8 cellular contexts compared by ENCODE assay signal in the genomic region with DNA sequence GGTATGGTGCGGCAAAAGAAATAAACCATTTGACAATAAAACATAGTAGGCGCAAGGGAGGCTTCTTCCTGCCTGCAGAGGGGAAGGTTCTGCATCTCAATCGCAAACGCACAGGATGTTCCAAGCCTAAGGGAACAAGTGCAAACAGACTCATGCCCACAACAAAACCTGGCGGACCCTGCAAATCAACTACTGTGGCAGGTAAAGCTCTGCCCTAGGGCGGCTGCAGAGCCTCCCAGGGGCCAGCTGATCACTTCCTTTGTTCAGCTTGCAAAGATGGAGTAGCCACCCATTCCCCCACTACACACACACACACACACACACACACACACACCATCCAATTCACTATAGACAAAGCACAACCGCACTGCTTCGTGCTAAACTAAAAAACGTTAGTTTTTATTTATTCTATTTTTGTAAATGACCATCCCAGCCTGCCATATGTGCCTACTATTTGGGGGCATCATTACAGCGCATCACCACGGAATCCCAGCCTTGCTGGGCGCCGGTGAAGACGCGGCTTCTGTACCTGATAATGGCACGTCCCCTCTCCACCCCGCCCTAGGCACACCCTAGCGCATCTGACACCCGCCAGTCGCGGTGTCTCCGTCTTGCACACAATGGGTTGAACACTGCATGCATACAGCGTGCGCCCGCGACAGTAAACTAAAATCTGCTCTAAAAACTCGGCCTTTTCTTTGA. TPM values are rescaled to one million over a fixed set of nuclear protein-coding genes. Genes with fewer than 3 reads are reported as not detected.
DNase-seq lines count a peak whose midpoint lies in the region; ATAC-seq and TF ChIP-seq lines count a peak whose summit lies in the region.

No MANE protein-coding gene starts in this region.

- H3K4me3 Mint-ChIP-seq in brain: peak overlapping the region; percentile 93 to 99 (median 95)

- H3K36me3 Mint-ChIP-seq in brain: peaks cover 11% of the 10 kb centered on the region

- H3K4me3 ChIP-seq in cardiac muscle cell (peak overlapping the region; percentile 74), mesendoderm (ENCODE audit: low read length) (peak overlapping the region; percentile 80), vagina (peak overlapping the region; percentile 69 to 78)

- in situ Hi-C loops in GM13976 (cut with MboI; ENCODE audit: low sequenced_read_pairs, unreplicated experiment): no loop called here

- H3K27me3 ChIP-seq in cardiac muscle cell: no peaks in the 10 kb centered on the region
- no peaks in the 10 kb centered on the region for H3K27me3 ChIP-seq in mesendoderm (ENCODE audit: insufficient read depth, low read length, poor library complexity)
- H3K27me3 ChIP-seq in vagina: no peaks in the 10 kb centered on the region

- H3K79me1 ChIP-seq in mesendoderm (ENCODE audit: low read length): no peaks in the 10 kb centered on the region

- intact Hi-C loops in Right ventricle myocardium inferior (cut with DNase I): loop anchor here (5.0 kb wide), 3 partner anchors 50 to 125 kb away; no protein-coding TSS in a partner anchor
- intact Hi-C loops in vagina (cut with DNase I): loop anchor here (5.0 kb wide), 2 partner anchors 50 to 125 kb away; no protein-coding TSS in a partner anchor

- H3K9me3 Mint-ChIP-seq in brain: no peaks in the 10 kb centered on the region

- no peak overlapping the region for H2AK5ac ChIP-seq in mesendoderm (ENCODE audit: low read length)

- H3K4me1 ChIP-seq in cardiac muscle cell (ENCODE audit: low read depth): peaks cover 41% of the 10 kb centered on the region
- H3K4me1 ChIP-seq in mesendoderm (ENCODE audit: control insufficient read depth, low read depth, low read length): peaks cover 9% of the 10 kb centered on the region
- H3K4me1 ChIP-seq in vagina: peaks cover 37% of the 10 kb centered on the region

- H3K4me2 ChIP-seq in mesendoderm (ENCODE audit: low read length): peak overlapping the region; percentile 99

- H4K8ac ChIP-seq in mesendoderm (ENCODE audit: low read depth, low read length): no peak overlapping the region

- peak overlapping the region; percentile 89 for H3K56ac ChIP-seq in mesendoderm (ENCODE audit: low read length)

- no peak for ATAC-seq in Right ventricle myocardium inferior
- no peak for ATAC-seq in HG03469 (IDR thresholded peaks at IDR 0.05; ENCODE audit: unreplicated experiment)

- no CpG with 5 or more reads among the region's 27 CpGs for WGBS in mesendoderm (ENCODE audit: extremely low coverage, insufficient coverage, low lambda C conversion rate)

- H4K5ac ChIP-seq in mesendoderm (ENCODE audit: low read length): no peak overlapping the region

- H3K9me3 ChIP-seq in cardiac muscle cell (ENCODE audit: low read depth) (no peaks in the 10 kb centered on the region), vagina (no peaks in the 10 kb centered on the region)

- peak overlapping the region; percentile 22 for H2BK5ac ChIP-seq in mesendoderm (ENCODE audit: low read length)

- peak overlapping the region; percentile 97 to 100 (median 99) for H3K27ac Mint-ChIP-seq in brain

- no peak overlapping the region for H2BK120ac ChIP-seq in mesendoderm (ENCODE audit: low read depth, low read length)

- no peak overlapping the region for H2BK15ac ChIP-seq in mesendoderm (replicated peaks; ENCODE audit: low read depth)

- DNase-seq in cardiac muscle cell (ENCODE audit: low read depth in 1 of 2, low spot score in 1 of 2) (no peak), Right ventricle myocardium inferior (ENCODE audit: missing footprints) (no peak), mesendoderm (peak; percentile 75), vagina (ENCODE audit: extremely low spot score in 2 of 2) (no peak), GM13976 (ENCODE audit: low spot score) (no peak), mesenteric fat pad (ENCODE audit: low spot score) (no peak)

- H3K18ac ChIP-seq in mesendoderm (ENCODE audit: low read length): no peak overlapping the region

- TF ChIP-seq POLR2A in vagina (IDR thresholded peaks at IDR 0.05): no peak

- peaks cover 28% of the 10 kb centered on the region for H3K27me3 Mint-ChIP-seq in brain

- peaks cover 78% of the 10 kb centered on the region for H3K4me1 Mint-ChIP-seq in brain

- H3K23ac ChIP-seq in mesendoderm (ENCODE audit: low read length): no peak overlapping the region

- H3K36me3 ChIP-seq in cardiac muscle cell (no peaks in the 10 kb centered on the region), mesendoderm (ENCODE audit: control insufficient read depth, insufficient read depth, low read length) (no peaks in the 10 kb centered on the region), vagina (no peaks in the 10 kb centered on the region)

- peaks cover 23% of the 10 kb centered on the region for H3K79me2 ChIP-seq in mesendoderm (ENCODE audit: control insufficient read depth, insufficient read depth, low read length)

- peak overlapping the region; percentile 76 for H3K9ac ChIP-seq in mesendoderm (ENCODE audit: low read length)

- no peak for TF ChIP-seq CTCF in cardiac muscle cell (IDR thresholded peaks at IDR 0.05; ENCODE audit: low read depth, low read length)
- TF ChIP-seq CTCF in brain (conservative IDR thresholded peaks at IDR 0.05): no peak
- TF ChIP-seq CTCF in vagina (IDR thresholded peaks at IDR 0.05): no peak
- no peak for TF ChIP-seq CTCF in GM13976 (IDR thresholded peaks at IDR 0.05; ENCODE audit: borderline replicate concordance, control extremely low read depth, extremely low read depth, insufficient read depth, missing control alignments)

- H3K4ac ChIP-seq in mesendoderm (ENCODE audit: low read depth, low read length): no peak overlapping the region

- H3K27ac ChIP-seq in cardiac muscle cell (no peak overlapping the region), mesendoderm (ENCODE audit: low read depth, low read length) (no peak overlapping the region), vagina (peak overlapping the region; percentile 91)

RNA-seq across cellular contexts. Expression of a gene that starts 57.6 kb away (rescaled TPM):
- total RNA-seq in cardiac muscle cell: 129 and 202 TPM in 2 replicates
- 49.4 and 86.3 TPM in 2 replicates for polyA plus RNA-seq in cardiac muscle cell
- total RNA-seq in Right ventricle myocardium inferior: 22.1 TPM
- polyA plus RNA-seq in brain (ENCODE audit: insufficient read depth, low read depth, low replicate concordance): 389 TPM
- 55.9 TPM for polyA plus RNA-seq in mesendoderm (2013, experiment 1 of 2)
- 57.0 TPM for polyA plus RNA-seq in mesendoderm (2013, experiment 2 of 2)
- total RNA-seq in vagina: 68.5 TPM
- total RNA-seq in mesenteric fat pad: 52.4 TPM
